Comparison of ENCODE assay signal across 15 cellular contexts in genomic region chr13:51363625-51364024, GRCh38. TPM values are rescaled to one million over a fixed set of nuclear protein-coding genes. Genes with fewer than 3 reads are reported as not detected.
DNase-seq lines count a peak whose midpoint lies in the region; ATAC-seq and TF ChIP-seq lines count a peak whose summit lies in the region.
"Had no signal": no experiment of that assay in that cellular context is flagged by ENCODE, and none has a peak within 500 bp of the region (broad histone marks: within the 10 kb centered on the region; RNA-seq: fewer than 3 reads in every experiment).

No MANE protein-coding gene starts in this region.

- H3K36me3 Mint-ChIP-seq in natural killer cell, result peaks cover 2% of the 10 kb centered on the region
- H3K36me3 Mint-ChIP-seq in natural killer cell treated with Interleukin-12 subunit alpha and Interleukin-12 subunit beta and Interleukin-15 and Interleukin-18, amount 100 ng/mL, for 72 hours, result peaks cover 24% of the 10 kb centered on the region
- H3K36me3 Mint-ChIP-seq in activated T-helper 2 cell treated with anti-CD3 and anti-CD28 coated beads, Interferon-gamma antibody, Interleukin-2, Interleukin-4, amounts not matched to agents 10 μg/mL and 5 μg/mL and 100 μg/mL, durations not matched to agents 14 hours and 24 hours and 36 hours (ENCODE audit: low read depth), result peaks cover 63% of the 10 kb centered on the region
- peaks cover 42% of the 10 kb centered on the region for H3K36me3 Mint-ChIP-seq in activated naive CD8-positive, alpha-beta T cell treated with anti-CD3 and anti-CD28 coated beads, Interleukin-2, amount 50 U/mL, for 24 hours (ENCODE audit: low read depth)

- ATAC-seq in natural killer cell, result no peak
- no peak for ATAC-seq in natural killer cell treated with Interleukin-12 subunit alpha and Interleukin-12 subunit beta and Interleukin-15 and Interleukin-18, amount 100 ng/mL, for 72 hours
- peak; percentile 51 for ATAC-seq in activated naive CD8-positive, alpha-beta T cell treated with anti-CD3 and anti-CD28 coated beads, Interleukin-2, amount 50 U/mL, for 24 hours
- ATAC-seq in GM21723 (IDR thresholded peaks at IDR 0.05; ENCODE audit: unreplicated experiment), result no peak
- no peak for ATAC-seq in GM18505 (IDR thresholded peaks at IDR 0.05; ENCODE audit: unreplicated experiment)
- ATAC-seq: HCT116 had no signal

- intact Hi-C loops in natural killer cell (cut with micrococcal nuclease), result no loop called here
- intact Hi-C loops in activated T-helper 2 cell treated with anti-CD3 and anti-CD28 coated beads, Interferon-gamma antibody, Interleukin-2, Interleukin-4, amounts not matched to agents 10 μg/mL and 5 μg/mL and 100 μg/mL, durations not matched to agents 14 hours and 24 hours and 36 hours (cut with micrococcal nuclease), result no loop called here

- no peaks in the 10 kb centered on the region for H3K27me3 Mint-ChIP-seq in natural killer cell (ENCODE audit: low read depth in 2 of 2)
- no peaks in the 10 kb centered on the region for H3K27me3 Mint-ChIP-seq in natural killer cell treated with Interleukin-12 subunit alpha and Interleukin-12 subunit beta and Interleukin-15 and Interleukin-18, amount 100 ng/mL, for 72 hours
- H3K27me3 Mint-ChIP-seq in activated T-helper 2 cell treated with anti-CD3 and anti-CD28 coated beads, Interferon-gamma antibody, Interleukin-2, Interleukin-4, amounts not matched to agents 10 μg/mL and 5 μg/mL and 100 μg/mL, durations not matched to agents 14 hours and 24 hours and 36 hours (ENCODE audit: low read depth), result no peaks in the 10 kb centered on the region
- H3K27me3 Mint-ChIP-seq in activated naive CD8-positive, alpha-beta T cell treated with anti-CD3 and anti-CD28 coated beads, Interleukin-2, amount 50 U/mL, for 24 hours, result no peaks in the 10 kb centered on the region
- H3K27me3 Mint-ChIP-seq: CD4-positive, CD25-positive, alpha-beta regulatory T cell had no signal

- TF ChIP-seq POLR2A in GM18505 (IDR thresholded peaks at IDR 0.05; ENCODE audit: borderline replicate concordance, extremely low read depth, insufficient read depth, insufficient read length), result no peak

- H3K9me3 Mint-ChIP-seq in natural killer cell, result no peaks in the 10 kb centered on the region
- H3K9me3 Mint-ChIP-seq in natural killer cell treated with Interleukin-12 subunit alpha and Interleukin-12 subunit beta and Interleukin-15 and Interleukin-18, amount 100 ng/mL, for 72 hours, result no peaks in the 10 kb centered on the region
- H3K9me3 Mint-ChIP-seq in activated T-helper 2 cell treated with anti-CD3 and anti-CD28 coated beads, Interferon-gamma antibody, Interleukin-2, Interleukin-4, amounts not matched to agents 10 μg/mL and 5 μg/mL and 100 μg/mL, durations not matched to agents 14 hours and 24 hours and 36 hours, result no peaks in the 10 kb centered on the region
- H3K9me3 Mint-ChIP-seq in activated naive CD8-positive, alpha-beta T cell treated with anti-CD3 and anti-CD28 coated beads, Interleukin-2, amount 50 U/mL, for 24 hours, result no peaks in the 10 kb centered on the region
- H3K9me3 Mint-ChIP-seq: CD4-positive, CD25-positive, alpha-beta regulatory T cell; HFFc6 had no signal

- TF ChIP-seq CTCF in natural killer cell (IDR thresholded peaks at IDR 0.05), result no peak

- no peak for DNase-seq in natural killer cell
- DNase-seq in natural killer cell treated with Interleukin-12 subunit alpha and Interleukin-12 subunit beta and Interleukin-15 and Interleukin-18, amount 100 ng/mL, for 72 hours (ENCODE audit: low spot score), result no peak
- DNase-seq in activated T-helper 2 cell treated with anti-CD3 and anti-CD28 coated beads, Interferon-gamma antibody, Interleukin-2, Interleukin-4, amounts not matched to agents 10 μg/mL and 5 μg/mL and 100 μg/mL, durations not matched to agents 14 hours and 24 hours and 36 hours (ENCODE audit: low spot score), result no peak
- DNase-seq in activated naive CD8-positive, alpha-beta T cell treated with anti-CD3 and anti-CD28 coated beads, Interleukin-2, amount 50 U/mL, for 24 hours, result no peak
- DNase-seq: BE2C; C1 segment of cervical spinal cord; Caco-2; CD4-positive, CD25-positive, alpha-beta regulatory T cell; GOT3; H7 had no signal

- H3K27ac Mint-ChIP-seq in natural killer cell, result peak overlapping the region; percentile 38 to 47
- peak overlapping the region in 1 of 2 donors; percentile 1 for H3K27ac Mint-ChIP-seq in natural killer cell treated with Interleukin-12 subunit alpha and Interleukin-12 subunit beta and Interleukin-15 and Interleukin-18, amount 100 ng/mL, for 72 hours
- H3K27ac Mint-ChIP-seq in activated T-helper 2 cell treated with anti-CD3 and anti-CD28 coated beads, Interferon-gamma antibody, Interleukin-2, Interleukin-4, amounts not matched to agents 10 μg/mL and 5 μg/mL and 100 μg/mL, durations not matched to agents 14 hours and 24 hours and 36 hours, result peak overlapping the region; percentile 46
- H3K27ac Mint-ChIP-seq in activated naive CD8-positive, alpha-beta T cell treated with anti-CD3 and anti-CD28 coated beads, Interleukin-2, amount 50 U/mL, for 24 hours, result peak overlapping the region; percentile 41

- H3K4me1 Mint-ChIP-seq in natural killer cell, result no peaks in the 10 kb centered on the region
- H3K4me1 Mint-ChIP-seq in natural killer cell treated with Interleukin-12 subunit alpha and Interleukin-12 subunit beta and Interleukin-15 and Interleukin-18, amount 100 ng/mL, for 72 hours (ENCODE audit: low read depth in 2 of 2), result peaks cover 0 to 7% of the 10 kb centered on the region in 2 donors
- H3K4me1 Mint-ChIP-seq in activated T-helper 2 cell treated with anti-CD3 and anti-CD28 coated beads, Interferon-gamma antibody, Interleukin-2, Interleukin-4, amounts not matched to agents 10 μg/mL and 5 μg/mL and 100 μg/mL, durations not matched to agents 14 hours and 24 hours and 36 hours (ENCODE audit: low read depth), result peaks cover 13% of the 10 kb centered on the region
- H3K4me1 Mint-ChIP-seq in activated naive CD8-positive, alpha-beta T cell treated with anti-CD3 and anti-CD28 coated beads, Interleukin-2, amount 50 U/mL, for 24 hours, result peaks cover 22% of the 10 kb centered on the region

- H3K4me3 Mint-ChIP-seq in natural killer cell, result no peak overlapping the region
- H3K4me3 Mint-ChIP-seq in natural killer cell treated with Interleukin-12 subunit alpha and Interleukin-12 subunit beta and Interleukin-15 and Interleukin-18, amount 100 ng/mL, for 72 hours, result no peak overlapping the region
- H3K4me3 Mint-ChIP-seq in activated T-helper 2 cell treated with anti-CD3 and anti-CD28 coated beads, Interferon-gamma antibody, Interleukin-2, Interleukin-4, amounts not matched to agents 10 μg/mL and 5 μg/mL and 100 μg/mL, durations not matched to agents 14 hours and 24 hours and 36 hours (ENCODE audit: low read depth), result no peak overlapping the region
- no peak overlapping the region for H3K4me3 Mint-ChIP-seq in activated naive CD8-positive, alpha-beta T cell treated with anti-CD3 and anti-CD28 coated beads, Interleukin-2, amount 50 U/mL, for 24 hours
- H3K4me3 Mint-ChIP-seq: CD4-positive, CD25-positive, alpha-beta regulatory T cell; HFFc6 had no signal

RNA-seq across cellular contexts. Expression of gene SERPINE3, which starts 24.1 kb away (rescaled TPM):
- not detected for total RNA-seq in natural killer cell
- total RNA-seq in natural killer cell treated with Interleukin-12 subunit alpha and Interleukin-12 subunit beta and Interleukin-15 and Interleukin-18, amount 100 ng/mL, for 72 hours, result not detected
- not detected in 2 replicates for total RNA-seq in activated T-helper 2 cell treated with anti-CD3 and anti-CD28 coated beads, Interferon-gamma antibody, Interleukin-2, Interleukin-4, amounts not matched to agents 10 μg/mL and 5 μg/mL and 100 μg/mL, durations not matched to agents 14 hours and 24 hours and 36 hours
- total RNA-seq: Caco-2; CD4-positive, CD25-positive, alpha-beta regulatory T cell; HFFc6; HT1080 had no signal
